In genomic region chrX:39927380-39927779, GRCh38 we compare ENCODE assay signal across 34 cellular contexts.
"Had no signal": no experiment of that assay in that cellular context is flagged by ENCODE, and none has a peak within 500 bp of the region (broad histone marks: within the 10 kb centered on the region; RNA-seq: fewer than 3 reads in every experiment).

No MANE protein-coding gene starts in this region.

- H3K9me3 ChIP-seq: MG63 had no signal

- H3K27me3 ChIP-seq: MG63 had no signal

- DNase-seq: Kasumi-1, MG63, MM.1S, MV-4-11, NCI-H1048, NCI-H1092, NCI-H1092 treated with DMSO at 0.1 percent for 48 hours, NCI-H1105, NCI-H1105 treated with DMSO at 0.1 percent for 48 hours, NCI-H1417, NCI-H1417 treated with DMSO at 0.1 percent for 48 hours, NCI-H1436, NCI-H1436 treated with DMSO at 0.1 percent for 48 hours, NCI-H146, NCI-H1694, NCI-H1694 treated with DMSO at 0.1 percent for 48 hours, NCI-H187, NCI-H187 treated with DMSO at 0.1 percent for 48 hours, NCI-H1930, NCI-H2029, NCI-H2029 treated with DMSO at 0.1 percent for 48 hours, NCI-H2081, NCI-H2081 treated with DMSO at 0.1 percent for 48 hours, NCI-H2107, NCI-H2171, NCI-H2171 treated with DMSO at 0.1 percent for 48 hours, NCI-H2227 treated with DMSO at 0.1 percent for 48 hours, NCI-H226, NCI-H345, NCI-H446 treated with DMSO at 0.1 percent for 48 hours, NCI-H510A, NCI-H510A treated with DMSO at 0.1 percent for 48 hours, NCI-H524, NCI-H524 treated with DMSO at 0.1 percent for 48 hours had no signal

- H3K36me3 ChIP-seq: MG63 had no signal

- H3K4me3 ChIP-seq: MG63 had no signal
